1 cellular context compared by ENCODE assay signal in the genomic region with DNA sequence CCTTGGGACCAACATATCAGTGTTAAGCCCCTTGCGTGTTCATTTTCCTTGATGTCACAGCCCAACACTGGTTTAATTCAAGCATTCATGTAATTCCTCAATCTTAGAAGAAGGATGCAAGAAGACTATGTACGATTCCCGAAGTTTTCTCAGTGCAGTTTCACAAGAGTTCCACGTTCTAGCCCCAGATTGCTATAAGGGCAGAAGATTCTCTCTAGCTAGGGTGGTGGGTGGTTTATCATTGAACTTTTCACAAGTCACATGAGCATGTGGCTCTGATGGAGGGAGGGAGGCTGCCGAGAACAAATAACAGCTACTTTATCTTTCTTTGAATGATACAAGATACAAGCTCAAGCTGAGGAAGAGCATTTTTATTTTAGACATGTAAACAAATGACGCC.
TF ChIP-seq lines count a peak whose summit lies in the region.

No MANE protein-coding gene starts in this region.

TF ChIP-seq in HepG2, 621 proteins besides CTCF, POLR2A, EP300 and RAD21 (continued from another document and continues in another):
- no peak for TF ChIP-seq USF2 (IDR thresholded peaks at IDR 0.05; ENCODE audit: low read depth, low read length)
- TF ChIP-seq USF2 (CRISPR knock-in tag; IDR thresholded peaks at IDR 0.05; ENCODE audit: borderline replicate concordance), result 0 out of 2 replicates have a peak, but pooled peaks have one; percentile 24
- 0 out of 2 replicates have a peak, but pooled peaks have one; percentile 38 for TF ChIP-seq ZNF256 (CRISPR knock-in tag; conservative IDR thresholded peaks at IDR 0.05)
- TF ChIP-seq ATF7 (IDR thresholded peaks at IDR 0.05), result no peak
- TF ChIP-seq ATF7 (CRISPR knock-in tag; IDR thresholded peaks at IDR 0.05), result no peak
- TF ChIP-seq TAF1 (CRISPR knock-in tag; IDR thresholded peaks at IDR 0.05), result peak; percentile 29; the same call in 1 of the 2 replicates
- TF ChIP-seq PHF5A (CRISPR knock-in tag; IDR thresholded peaks at IDR 0.05; ENCODE audit: low read depth, unreplicated experiment), result peak; percentile 71
- 0 out of 2 replicates have a peak, but pooled peaks have one; percentile 31 for TF ChIP-seq DMAP1 (CRISPR knock-in tag; IDR thresholded peaks at IDR 0.05)
- TF ChIP-seq ZNF598 (CRISPR knock-in tag; IDR thresholded peaks at IDR 0.05; ENCODE audit: borderline replicate concordance), result no peak
- TF ChIP-seq, protein P1, sequence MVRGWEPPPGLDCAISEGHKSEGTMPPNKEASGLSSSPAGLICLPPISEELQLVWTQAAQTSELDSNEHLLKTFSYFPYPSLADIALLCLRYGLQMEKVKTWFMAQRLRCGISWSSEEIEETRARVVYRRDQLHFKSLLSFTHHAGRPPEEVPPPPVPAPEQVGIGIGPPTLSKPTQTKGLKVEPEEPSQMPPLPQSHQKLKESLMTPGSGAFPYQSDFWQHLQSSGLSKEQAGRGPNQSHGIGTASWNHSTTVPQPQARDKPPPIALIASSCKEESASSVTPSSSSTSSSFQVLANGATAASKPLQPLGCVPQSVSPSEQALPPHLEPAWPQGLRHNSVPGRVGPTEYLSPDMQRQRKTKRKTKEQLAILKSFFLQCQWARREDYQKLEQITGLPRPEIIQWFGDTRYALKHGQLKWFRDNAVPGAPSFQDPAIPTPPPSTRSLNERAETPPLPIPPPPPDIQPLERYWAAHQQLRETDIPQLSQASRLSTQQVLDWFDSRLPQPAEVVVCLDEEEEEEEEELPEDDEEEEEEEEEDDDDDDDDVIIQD (CRISPR knock-in tag; IDR thresholded peaks at IDR 0.05; ENCODE audit: low read depth), result no peak
- no peak for TF ChIP-seq ZNF3 (CRISPR knock-in tag; IDR thresholded peaks at IDR 0.05)
- TF ChIP-seq MTERF4 (CRISPR knock-in tag; IDR thresholded peaks at IDR 0.05), result no peak
- no peak for TF ChIP-seq ZNF513 (CRISPR knock-in tag; conservative IDR thresholded peaks at IDR 0.05)
- TF ChIP-seq ZNF30 (CRISPR knock-in tag; IDR thresholded peaks at IDR 0.05), result no peak
- no peak for TF ChIP-seq STAT5B (CRISPR knock-in tag; IDR thresholded peaks at IDR 0.05)
- no peak for TF ChIP-seq TOPORS (CRISPR knock-in tag; IDR thresholded peaks at IDR 0.05)
- no peak for TF ChIP-seq ZNF550 (CRISPR knock-in tag; IDR thresholded peaks at IDR 0.05; ENCODE audit: borderline replicate concordance)
- no peak for TF ChIP-seq YEATS2 (CRISPR knock-in tag; IDR thresholded peaks at IDR 0.05; ENCODE audit: borderline replicate concordance)
- TF ChIP-seq SOX5 (CRISPR knock-in tag; IDR thresholded peaks at IDR 0.05; ENCODE audit: borderline replicate concordance), result no peak
- no peak for TF ChIP-seq ZSCAN21 (CRISPR knock-in tag; IDR thresholded peaks at IDR 0.05; ENCODE audit: borderline replicate concordance)
- no peak for TF ChIP-seq NCOA2 (CRISPR knock-in tag; IDR thresholded peaks at IDR 0.05)
- no peak for TF ChIP-seq EED (CRISPR knock-in tag; IDR thresholded peaks at IDR 0.05)
- no peak for TF ChIP-seq ZNF382 (CRISPR knock-in tag; IDR thresholded peaks at IDR 0.05; ENCODE audit: borderline replicate concordance)
- TF ChIP-seq HNRNPLL (IDR thresholded peaks at IDR 0.05; ENCODE audit: low read depth, low read length, poor library complexity, severe bottlenecking), result no peak
- TF ChIP-seq KLF6 (CRISPR knock-in tag; IDR thresholded peaks at IDR 0.05), result 0 out of 2 replicates have a peak, but pooled peaks have one; percentile 37
- TF ChIP-seq RARA (CRISPR knock-in tag; IDR thresholded peaks at IDR 0.05), result peak; percentile 22; the same call in 1 of the 2 replicates
- no peak for TF ChIP-seq MTA1 (CRISPR knock-in tag; IDR thresholded peaks at IDR 0.05; ENCODE audit: borderline replicate concordance)
- TF ChIP-seq SOX13 (IDR thresholded peaks at IDR 0.05), result no peak
- peak in 1 of 2 experiments; percentile 20; a peak in 1 of 4 replicates for TF ChIP-seq SOX13 (CRISPR knock-in tag; conservative IDR thresholded peaks at IDR 0.05 in 1 of 2, IDR thresholded peaks at IDR 0.05 in 1 of 2)
- 0 out of 2 replicates have a peak, but pooled peaks have one; percentile 17 for TF ChIP-seq ZNF777 (CRISPR knock-in tag; IDR thresholded peaks at IDR 0.05)
- no peak for TF ChIP-seq ZNF781 (CRISPR knock-in tag; IDR thresholded peaks at IDR 0.05; ENCODE audit: borderline replicate concordance, not compliant biosample characterization)
- TF ChIP-seq GTF3A (CRISPR knock-in tag; conservative IDR thresholded peaks at IDR 0.05), result no peak
- TF ChIP-seq CEBPG (CRISPR knock-in tag; IDR thresholded peaks at IDR 0.05), result 0 out of 2 replicates have a peak, but pooled peaks have one; percentile 8
- TF ChIP-seq GPN1 (CRISPR knock-in tag; IDR thresholded peaks at IDR 0.05; ENCODE audit: borderline replicate concordance), result no peak
- TF ChIP-seq, protein P2, sequence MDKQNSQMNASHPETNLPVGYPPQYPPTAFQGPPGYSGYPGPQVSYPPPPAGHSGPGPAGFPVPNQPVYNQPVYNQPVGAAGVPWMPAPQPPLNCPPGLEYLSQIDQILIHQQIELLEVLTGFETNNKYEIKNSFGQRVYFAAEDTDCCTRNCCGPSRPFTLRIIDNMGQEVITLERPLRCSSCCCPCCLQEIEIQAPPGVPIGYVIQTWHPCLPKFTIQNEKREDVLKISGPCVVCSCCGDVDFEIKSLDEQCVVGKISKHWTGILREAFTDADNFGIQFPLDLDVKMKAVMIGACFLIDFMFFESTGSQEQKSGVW (CRISPR knock-in tag; IDR thresholded peaks at IDR 0.05; ENCODE audit: borderline replicate concordance), result no peak
- TF ChIP-seq ZNF546 (CRISPR knock-in tag; conservative IDR thresholded peaks at IDR 0.05), result no peak
- TF ChIP-seq SAP130 (CRISPR knock-in tag; IDR thresholded peaks at IDR 0.05; ENCODE audit: low read depth), result peak; percentile 77
- TF ChIP-seq HNF4A (CRISPR knock-in tag; IDR thresholded peaks at IDR 0.05), result no peak
- TF ChIP-seq, protein P3, sequence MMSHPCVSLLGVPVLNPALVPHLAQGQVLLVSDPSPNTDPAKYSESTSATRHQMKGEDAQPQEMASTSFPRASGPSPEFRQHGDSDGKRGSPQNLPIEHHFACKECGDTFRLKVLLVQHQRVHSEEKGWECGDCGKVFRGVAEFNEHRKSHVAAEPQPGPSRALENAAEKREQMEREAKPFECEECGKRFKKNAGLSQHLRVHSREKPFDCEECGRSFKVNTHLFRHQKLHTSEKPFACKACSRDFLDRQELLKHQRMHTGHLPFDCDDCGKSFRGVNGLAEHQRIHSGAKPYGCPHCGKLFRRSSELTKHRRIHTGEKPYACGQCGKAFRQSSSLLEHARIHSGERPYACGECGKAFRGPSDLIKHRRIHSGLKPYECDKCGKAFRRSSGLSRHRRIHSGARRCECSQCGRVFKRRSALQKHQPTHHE (CRISPR knock-in tag; IDR thresholded peaks at IDR 0.05; ENCODE audit: borderline replicate concordance), result no peak
- TF ChIP-seq ZFP37 (CRISPR knock-in tag; IDR thresholded peaks at IDR 0.05; ENCODE audit: borderline replicate concordance), result peak; percentile 51; the same call in 1 of the 2 replicates
- TF ChIP-seq ZNF652 (CRISPR knock-in tag; IDR thresholded peaks at IDR 0.05; ENCODE audit: borderline replicate concordance, low read depth), result no peak
- no peak for TF ChIP-seq ZSCAN12 (CRISPR knock-in tag; IDR thresholded peaks at IDR 0.05)
- 0 out of 2 replicates have a peak, but pooled peaks have one; percentile 34 for TF ChIP-seq TFDP2 (CRISPR knock-in tag; IDR thresholded peaks at IDR 0.05)
- no peak for TF ChIP-seq ZNF709 (CRISPR knock-in tag; IDR thresholded peaks at IDR 0.05)
- TF ChIP-seq NCOA1 (CRISPR knock-in tag; IDR thresholded peaks at IDR 0.05), result 0 out of 2 replicates have a peak, but pooled peaks have one; percentile 33
- no peak for TF ChIP-seq PHF21A (CRISPR knock-in tag; IDR thresholded peaks at IDR 0.05)
- no peak for TF ChIP-seq FOXP1 (IDR thresholded peaks at IDR 0.05)
- TF ChIP-seq FOXP1 (CRISPR knock-in tag; IDR thresholded peaks at IDR 0.05), result 0 out of 2 replicates have a peak, but pooled peaks have one; percentile 7
- peak; percentile 46; the same call in 1 of the 2 replicates for TF ChIP-seq GATAD2A (CRISPR knock-in tag; IDR thresholded peaks at IDR 0.05)
- TF ChIP-seq CSRNP1 (CRISPR knock-in tag; IDR thresholded peaks at IDR 0.05), result no peak
- 0 out of 2 replicates have a peak, but pooled peaks have one; percentile 18 for TF ChIP-seq SIN3A (IDR thresholded peaks at IDR 0.05; ENCODE audit: borderline replicate concordance, low read depth, low read length)
- peak; percentile 8; the same call in 1 of the 2 replicates for TF ChIP-seq RBFOX2 (IDR thresholded peaks at IDR 0.05; ENCODE audit: low read depth, low read length)
- no peak for TF ChIP-seq NFIB (CRISPR knock-in tag; IDR thresholded peaks at IDR 0.05; ENCODE audit: borderline replicate concordance)
- TF ChIP-seq AGO1 (IDR thresholded peaks at IDR 0.05; ENCODE audit: low read depth, low read length, poor library complexity, severe bottlenecking), result no peak
- TF ChIP-seq TFE3 (CRISPR knock-in tag; IDR thresholded peaks at IDR 0.05), result peak; percentile 75
- no peak for TF ChIP-seq RNF2 (conservative IDR thresholded peaks at IDR 0.05; ENCODE audit: low read depth)
- TF ChIP-seq HOXA3 (CRISPR knock-in tag; IDR thresholded peaks at IDR 0.05), result 0 out of 2 replicates have a peak, but pooled peaks have one; percentile 18
- TF ChIP-seq NFKB2 (CRISPR knock-in tag; IDR thresholded peaks at IDR 0.05; ENCODE audit: borderline replicate concordance), result no peak
